ENCODE assay signal across 29 cellular contexts in genomic region chr4:6884341-6884870, GRCh38. TPM values are rescaled to one million over a fixed set of nuclear protein-coding genes. Genes with fewer than 3 reads are reported as not detected.
DNase-seq lines count a peak whose midpoint lies in the region; ATAC-seq, FAIRE-seq and TF ChIP-seq lines count a peak whose summit lies in the region.
"Had no signal": no experiment of that assay in that cellular context is flagged by ENCODE, and none has a peak within 500 bp of the region (broad histone marks: within the 10 kb centered on the region; RNA-seq: fewer than 3 reads in every experiment).

No MANE protein-coding gene starts in this region.

- H2BK15ac ChIP-seq in H1 (ENCODE audit: low read length) = no peak overlapping the region

- DNase-seq in AG04450 (ENCODE audit: low read depth, low spot score) (no peak), H1 (ENCODE audit: low read depth in 1 of 2, low spot score in 2 of 2) (no peak), NCI-H187 (lab: John Stamatoyannopoulos, UW) (no peak)
- no peak for DNase-seq in CD4-positive, CD25-positive, alpha-beta regulatory T cell
- no peak for DNase-seq in CD4-positive, alpha-beta T cell
- no peak for DNase-seq in activated CD4-positive, CD25-positive, alpha-beta regulatory T cell (lab: John Stamatoyannopoulos, UW)
- DNase-seq: activated CD4-positive, CD25-positive, alpha-beta regulatory T cell treated with anti-CD3 and anti-CD28 coated beads, Interleukin-2, amount 50 U/mL, for 72 hours; activated CD8-positive, alpha-beta T cell treated with anti-CD3 and anti-CD28 coated beads for 36 hours; activated naive CD4-positive, alpha-beta T cell treated with anti-CD3 and anti-CD28 coated beads, Interleukin-2, amount 10 ng/mL, durations not matched to agents 7 days and 5 days; activated T-cell treated with anti-CD3 and anti-CD28 coated beads, Interleukin-2, amount 50 U/mL, for 48 hours; anterior cingulate cortex; caudate nucleus; COR-L47; DMS79 treated with DMSO at 0.1 percent for 48 hours; hypothalamus; Kasumi-1; naive B cell; NCI-H187 treated with DMSO at 0.1 percent for 48 hours; NCI-H345; OCI-M1; pancreas; Right ventricle myocardium superior; sigmoid colon had no signal

- no peak overlapping the region for H2BK12ac ChIP-seq in H1 (ENCODE audit: low read depth, low read length)

- H3K23ac ChIP-seq in H1 (ENCODE audit: insufficient read length) = no peak overlapping the region

- H4K8ac ChIP-seq in H1 (ENCODE audit: extremely low read depth, insufficient read depth, low read length) = no peak overlapping the region

- H3K27ac ChIP-seq in AG04450 (ENCODE audit: low read depth, low read length) (peak overlapping the region; percentile 22), H1 (ENCODE audit: low read depth, low read length) (peak overlapping the region; percentile 21), mesodermal cell (ENCODE audit: low read depth, low read length, severe bottlenecking) (peak overlapping the region; percentile 59)
- no peak overlapping the region for H3K27ac ChIP-seq in CD4-positive, CD25-positive, alpha-beta regulatory T cell (ENCODE audit: insufficient read depth, low read length, poor library complexity, severe bottlenecking)
- H3K27ac ChIP-seq in CD4-positive, alpha-beta T cell (ENCODE audit: low read depth, low read length) = no peak overlapping the region
- H3K27ac ChIP-seq: epithelial cell of prostate, pancreas had no signal

- peaks cover 25% of the 10 kb centered on the region for H3K36me3 Mint-ChIP-seq in CD4-positive, CD25-positive, alpha-beta regulatory T cell
- peaks cover 36% of the 10 kb centered on the region for H3K36me3 Mint-ChIP-seq in CD4-positive, alpha-beta T cell (ENCODE audit: low read depth)

- peaks cover 34% of the 10 kb centered on the region for H3K36me3 ChIP-seq in CD4-positive, CD25-positive, alpha-beta regulatory T cell (ENCODE audit: control insufficient read depth, insufficient read depth, low read length)
- H3K36me3 ChIP-seq in H1 (ENCODE audit: control insufficient read depth in 2 of 4, insufficient read depth in 4 of 4, low read length in 3 of 4) (peaks cover 0 to 12% (median 9%) of the 10 kb centered on the region in 4 experiments; a peak in 5 of 8 replicates), mesodermal cell (ENCODE audit: control insufficient read depth, insufficient read depth, low read length) (peaks cover 41% of the 10 kb centered on the region)

- H3K79me2 ChIP-seq in H1 (ENCODE audit: control insufficient read depth in 1 of 2, insufficient read depth in 2 of 2, low read length in 2 of 2) = no peaks in the 10 kb centered on the region

- FAIRE-seq in H1 (lab: Jason Lieb, UNC) = peak; percentile 73
- FAIRE-seq: frontal cortex, GM12892, HTR-8/SVneo, keratinocyte had no signal

- no peak overlapping the region for H2BK120ac ChIP-seq in H1 (replicated peaks; ENCODE audit: low read depth, low read length)

- H4K91ac ChIP-seq in H1 (replicated peaks; ENCODE audit: insufficient read length, low read length) = no peak overlapping the region

- H3K4me2 ChIP-seq in H1 (ENCODE audit: insufficient read depth in 1 of 2, low read depth in 2 of 2, low read length in 2 of 2) = 0 out of 4 replicates have a peak overlapping the region, but pooled peaks of 1 of the 2 experiments have one; percentile 11

- H3K27ac Mint-ChIP-seq in CD4-positive, CD25-positive, alpha-beta regulatory T cell = peak overlapping the region in 2 of 3 donors; percentile 37 to 38
- no peak overlapping the region for H3K27ac Mint-ChIP-seq in CD4-positive, alpha-beta T cell
- H3K27ac Mint-ChIP-seq: activated CD8-positive, alpha-beta T cell treated with anti-CD3 and anti-CD28 coated beads for 36 hours; activated naive CD4-positive, alpha-beta T cell treated with anti-CD3 and anti-CD28 coated beads, Interleukin-2, amount 10 ng/mL, durations not matched to agents 7 days and 5 days had no signal

- 84% methylated on average over 3 of the region's 3 CpGs; no CpG with 5 or more reads in 1 of the 2 experiments for WGBS in H1 (ENCODE audit: extremely low coverage in 1 of 2, insufficient coverage in 1 of 2, insufficient read length in 1 of 2, insufficient replicate concordance in 2 of 2, low coverage in 1 of 2, low lambda C conversion rate in 2 of 2, missing lambda C conversion rate in 1 of 2), 2 experiments
- 76 to 78% methylated on average over 3 of the region's 3 CpGs for WGBS in mesodermal cell (ENCODE audit: insufficient coverage in 2 of 2), 2 experiments

- POLR2A ChIA-PET in AG04450 (lab: Yijun Ruan, JAX) (no interaction called here), H1 (lab: Charles Lee; ENCODE audit: partially characterized antibody) (interaction anchor here (0.6 to 1.6 kb wide), 2 partner anchors 82 to 157 kb away, joined by 3 read pairs; no protein-coding TSS in a partner anchor)
- POLR2A ChIA-PET in CD4-positive, alpha-beta T cell (lab: Charles Lee) = interaction anchor here (1.1 kb wide), 1 partner anchor 15 kb away, joined by 3 read pairs; no protein-coding TSS in a partner anchor

- H4K20me1 ChIP-seq in H1 (replicated peaks in 1 of 2; ENCODE audit: control insufficient read depth in 1 of 2, insufficient read depth in 2 of 2, low read length in 2 of 2) = peaks cover 0 to 4% of the 10 kb centered on the region in 2 experiments

- TF ChIP-seq RAD21 in H1 (IDR thresholded peaks at IDR 0.05 in 1 of 2, conservative IDR thresholded peaks at IDR 0.05 in 1 of 2; ENCODE audit: low read depth in 2 of 2, low read length in 2 of 2) = no peak

- ATAC-seq in CD4-positive, CD25-positive, alpha-beta regulatory T cell (ENCODE audit: low read depth in 2 of 2) = no peak
- no peak for ATAC-seq in CD4-positive, alpha-beta T cell (ENCODE audit: poor library complexity)
- ATAC-seq: activated CD8-positive, alpha-beta T cell treated with anti-CD3 and anti-CD28 coated beads for 36 hours; pancreas had no signal

- H3K4ac ChIP-seq in H1 (replicated peaks; ENCODE audit: insufficient read length, low read depth, low read length) = no peak overlapping the region

- H3K4me3 Mint-ChIP-seq in CD4-positive, CD25-positive, alpha-beta regulatory T cell = no peak overlapping the region
- H3K4me3 Mint-ChIP-seq in CD4-positive, alpha-beta T cell = no peak overlapping the region
- H3K4me3 Mint-ChIP-seq: activated CD8-positive, alpha-beta T cell treated with anti-CD3 and anti-CD28 coated beads for 36 hours; activated naive CD4-positive, alpha-beta T cell treated with anti-CD3 and anti-CD28 coated beads, Interleukin-2, amount 10 ng/mL, durations not matched to agents 7 days and 5 days; naive B cell had no signal

- peaks cover 0 to 7% (median 4%) of the 10 kb centered on the region in 4 donors for H3K4me1 Mint-ChIP-seq in CD4-positive, CD25-positive, alpha-beta regulatory T cell
- H3K4me1 Mint-ChIP-seq in CD4-positive, alpha-beta T cell (ENCODE audit: low read depth) = no peaks in the 10 kb centered on the region
- H3K4me1 Mint-ChIP-seq: activated naive CD4-positive, alpha-beta T cell treated with anti-CD3 and anti-CD28 coated beads, Interleukin-2, amount 10 ng/mL, durations not matched to agents 7 days and 5 days had no signal

- CTCF ChIA-PET in AG04450 (lab: Charles Lee) (interaction anchor here (1.0 to 3.1 kb wide), 6 partner anchors 11 to 199 kb away, joined by 3 to 30 read pairs (median 6); a partner anchor contains a TSS), H1 (lab: Charles Lee; ENCODE audit: partially characterized antibody) (interaction anchor here (0.6 to 7.3 kb wide), 9 partner anchors 10 to 178 kb away, joined by 3 to 67 read pairs (median 6); no protein-coding TSS in a partner anchor)
- CTCF ChIA-PET in CD4-positive, alpha-beta T cell (lab: Charles Lee) = interaction anchor here (3.2 kb wide), 1 partner anchor 10 kb away, joined by 13 read pairs; no protein-coding TSS in a partner anchor

- peaks cover 15% of the 10 kb centered on the region for H3K9me3 ChIP-seq in AG04450 (ENCODE audit: control insufficient read depth, insufficient read depth, low read length)
- no peaks in the 10 kb centered on the region for H3K9me3 ChIP-seq in CD4-positive, CD25-positive, alpha-beta regulatory T cell (ENCODE audit: control insufficient read depth in 2 of 2, low read length in 2 of 2)
- H3K9me3 ChIP-seq in H1 (ENCODE audit: insufficient read depth in 2 of 2, low read depth in 1 of 2, low read length in 1 of 2) = no peaks in the 10 kb centered on the region
- H3K9me3 ChIP-seq in mesodermal cell (ENCODE audit: control insufficient read depth, low read length) = no peaks in the 10 kb centered on the region
- no peaks in the 10 kb centered on the region for H3K9me3 ChIP-seq in CD4-positive, alpha-beta T cell (ENCODE audit: control insufficient read depth, low read length)
- H3K9me3 ChIP-seq: pancreas, sigmoid colon had no signal

- H2AK5ac ChIP-seq in H1 (ENCODE audit: low read depth, low read length) = no peak overlapping the region

- H3K18ac ChIP-seq in H1 (ENCODE audit: extremely low read depth, low read length) = no peak overlapping the region

- TF ChIP-seq EP300 in H1 (IDR thresholded peaks at IDR 0.05; ENCODE audit: borderline replicate concordance in 1 of 2, low read depth in 2 of 2, low read length in 2 of 2) = no peak

- H2BK20ac ChIP-seq in H1 (ENCODE audit: low read length) = no peak overlapping the region

- H3K27me3 ChIP-seq in AG04450 (ENCODE audit: control insufficient read depth, insufficient read depth, low read length) (no peaks in the 10 kb centered on the region), H1 (replicated peaks in 1 of 4; ENCODE audit: control insufficient read depth in 3 of 4, extremely low read depth in 1 of 4, insufficient read depth in 3 of 4, low read length in 3 of 4) (no peaks in the 10 kb centered on the region)
- H3K27me3 ChIP-seq in CD4-positive, CD25-positive, alpha-beta regulatory T cell (ENCODE audit: control insufficient read depth, insufficient read depth, low read length) = no peaks in the 10 kb centered on the region
- H3K27me3 ChIP-seq in CD4-positive, alpha-beta T cell (ENCODE audit: control insufficient read depth, insufficient read depth, low read length) = no peaks in the 10 kb centered on the region
- H3K27me3 ChIP-seq: pancreas, sigmoid colon had no signal

- no peak overlapping the region for H4K5ac ChIP-seq in H1 (ENCODE audit: insufficient read length, low read depth, low read length)

- H3K14ac ChIP-seq in H1 (ENCODE audit: insufficient read length) = no peak overlapping the region

- 0 out of 3 replicates have a peak, but pooled peaks of 1 of the 2 experiments have one; percentile 38 for TF ChIP-seq POLR2A in H1 (IDR thresholded peaks at IDR 0.05; ENCODE audit: control extremely low read depth in 1 of 2, low read depth in 2 of 2, low read length in 2 of 2)

- H3K9ac ChIP-seq in H1 (replicated peaks in 1 of 4; ENCODE audit: extremely low read depth in 1 of 4, low read depth in 3 of 4, low read length in 3 of 4) = no peak overlapping the region

- H2AFZ ChIP-seq in H1 (ENCODE audit: low read length) = no peak overlapping the region

- H2BK5ac ChIP-seq in H1 (ENCODE audit: low read depth, low read length) = no peak overlapping the region

- peaks cover 7% of the 10 kb centered on the region for H3K4me1 ChIP-seq in CD4-positive, CD25-positive, alpha-beta regulatory T cell (ENCODE audit: control insufficient read depth, insufficient read depth, low read length, poor library complexity, severe bottlenecking)
- no peaks in the 10 kb centered on the region for H3K4me1 ChIP-seq in H1 (replicated peaks in 1 of 4; ENCODE audit: control insufficient read depth in 3 of 4, insufficient read depth in 4 of 4, low read length in 3 of 4)
- H3K4me1 ChIP-seq in mesodermal cell (ENCODE audit: control insufficient read depth, insufficient read depth, low read length, poor library complexity, severe bottlenecking) = peaks cover 14% of the 10 kb centered on the region

- H3K4me3 ChIP-seq in AG04450 (ENCODE audit: low read depth, low read length) (no peak overlapping the region), H1 (ENCODE audit: extremely low read depth in 1 of 4, insufficient read depth in 2 of 4, low read depth in 3 of 4, low read length in 4 of 4) (no peak overlapping the region), mesodermal cell (ENCODE audit: extremely low read depth, insufficient read depth, low read length, poor library complexity, severe bottlenecking) (no peak overlapping the region)
- H3K4me3 ChIP-seq in CD4-positive, CD25-positive, alpha-beta regulatory T cell (ENCODE audit: low read depth, low read length) = no peak overlapping the region
- H3K4me3 ChIP-seq: pancreas, sigmoid colon had no signal

- no peaks in the 10 kb centered on the region for H3K9me3 Mint-ChIP-seq in CD4-positive, CD25-positive, alpha-beta regulatory T cell
- no peaks in the 10 kb centered on the region for H3K9me3 Mint-ChIP-seq in CD4-positive, alpha-beta T cell
- H3K9me3 Mint-ChIP-seq: activated CD8-positive, alpha-beta T cell treated with anti-CD3 and anti-CD28 coated beads for 36 hours; naive B cell had no signal

- H3K56ac ChIP-seq in H1 (replicated peaks; ENCODE audit: insufficient read length, low read depth, low read length) = no peak overlapping the region

- H3K27me3 Mint-ChIP-seq in CD4-positive, CD25-positive, alpha-beta regulatory T cell = no peaks in the 10 kb centered on the region
- H3K27me3 Mint-ChIP-seq in CD4-positive, alpha-beta T cell = no peaks in the 10 kb centered on the region
- H3K27me3 Mint-ChIP-seq: activated CD8-positive, alpha-beta T cell treated with anti-CD3 and anti-CD28 coated beads for 36 hours; activated naive CD4-positive, alpha-beta T cell treated with anti-CD3 and anti-CD28 coated beads, Interleukin-2, amount 10 ng/mL, durations not matched to agents 7 days and 5 days; naive B cell had no signal

- no peaks in the 10 kb centered on the region for H3K79me1 ChIP-seq in H1 (ENCODE audit: low read depth, low read length)

- intact Hi-C loops in CD4-positive, alpha-beta T cell (cut with DNase I, micrococcal nuclease) = no loop called here

- no peak for TF ChIP-seq CTCF in AG04450 (IDR thresholded peaks at IDR 0.05; ENCODE audit: low read depth, low read length)
- TF ChIP-seq CTCF in H1 (IDR thresholded peaks at IDR 0.05; ENCODE audit: control extremely low read depth in 1 of 3, insufficient read depth in 1 of 3, low read depth in 1 of 3, low read length in 3 of 3) = no peak
- no peak for TF ChIP-seq CTCF in CD4-positive, alpha-beta T cell (IDR thresholded peaks at IDR 0.05)

- H3K23me2 ChIP-seq in H1 (ENCODE audit: low read depth, low read length) = no peaks in the 10 kb centered on the region

RNA-seq across cellular contexts. Expression of gene TBC1D14, which starts 25.2 kb away (rescaled TPM):
- polyA plus RNA-seq in AG04450 (2011; rRNA removed) (46.3 and 47.1 TPM in 2 replicates), H1 (2011; rRNA removed) (45.6 and 46.2 TPM in 2 replicates)
- polyA minus RNA-seq in AG04450 (2011; rRNA and poly(A)+ RNA removed) = 43.8 and 50.4 TPM in 2 replicates
- total RNA-seq in CD4-positive, CD25-positive, alpha-beta regulatory T cell = 67.7 TPM
- 10 to 100 TPM; 46.6 to 63.0 (median 52.0) TPM for polyA plus RNA-seq in CD4-positive, CD25-positive, alpha-beta regulatory T cell
- 48.2 and 49.7 TPM in 2 replicates for total RNA-seq in H1 (2021; fragmentation: NEBNext Ultra II Directional; extraction: Animal tissue kit (Norgen Biotek cat#: 25700))
- polyA plus RNA-seq in H1 (2011; cell fraction: cytosol; rRNA removed) = 49.8 TPM
- polyA plus RNA-seq in H1 (2011; cell fraction: nucleus; rRNA removed) = 47.4 TPM
- 38.7 to 43.8 TPM (median 41.7 TPM) in 4 replicates for polyA plus RNA-seq in H1 (2012, experiment 1 of 2)
- polyA plus RNA-seq in H1 (2012, experiment 2 of 2) = 21.9 TPM
- 24.2 TPM for polyA plus RNA-seq in H1 (2013, experiment 1 of 2)
- polyA plus RNA-seq in H1 (2013, experiment 2 of 2) = 25.4 TPM
- polyA minus RNA-seq in H1 (2011; rRNA and poly(A)+ RNA removed) = 51.5 and 51.9 TPM in 2 replicates
- 27.0 TPM for polyA minus RNA-seq in H1 (2011; cell fraction: cytosol; rRNA and poly(A)+ RNA removed)
- polyA minus RNA-seq in H1 (2011; cell fraction: nucleus; rRNA and poly(A)+ RNA removed) = 30.9 TPM
- 24.7 TPM for polyA plus RNA-seq in mesodermal cell (2013, experiment 1 of 2)
- 23.1 TPM for polyA plus RNA-seq in mesodermal cell (2013, experiment 2 of 2)
- total RNA-seq in CD4-positive, alpha-beta T cell = 10 to 100 TPM; 31.2 to 34.1 TPM

Comparison
In these comparisons a context has a peak if more than half of its experiments do, and no peak if none do; other contexts are left out.
1. H3K27ac ChIP-seq: peak in AG04450 (single experiment), H1 (single experiment) and mesodermal cell (single experiment); none in CD4-positive, CD25-positive, alpha-beta regulatory T cell (single experiment) and CD4-positive, alpha-beta T cell (single experiment).